9 cellular contexts compared by ENCODE assay signal in the genomic region with DNA sequence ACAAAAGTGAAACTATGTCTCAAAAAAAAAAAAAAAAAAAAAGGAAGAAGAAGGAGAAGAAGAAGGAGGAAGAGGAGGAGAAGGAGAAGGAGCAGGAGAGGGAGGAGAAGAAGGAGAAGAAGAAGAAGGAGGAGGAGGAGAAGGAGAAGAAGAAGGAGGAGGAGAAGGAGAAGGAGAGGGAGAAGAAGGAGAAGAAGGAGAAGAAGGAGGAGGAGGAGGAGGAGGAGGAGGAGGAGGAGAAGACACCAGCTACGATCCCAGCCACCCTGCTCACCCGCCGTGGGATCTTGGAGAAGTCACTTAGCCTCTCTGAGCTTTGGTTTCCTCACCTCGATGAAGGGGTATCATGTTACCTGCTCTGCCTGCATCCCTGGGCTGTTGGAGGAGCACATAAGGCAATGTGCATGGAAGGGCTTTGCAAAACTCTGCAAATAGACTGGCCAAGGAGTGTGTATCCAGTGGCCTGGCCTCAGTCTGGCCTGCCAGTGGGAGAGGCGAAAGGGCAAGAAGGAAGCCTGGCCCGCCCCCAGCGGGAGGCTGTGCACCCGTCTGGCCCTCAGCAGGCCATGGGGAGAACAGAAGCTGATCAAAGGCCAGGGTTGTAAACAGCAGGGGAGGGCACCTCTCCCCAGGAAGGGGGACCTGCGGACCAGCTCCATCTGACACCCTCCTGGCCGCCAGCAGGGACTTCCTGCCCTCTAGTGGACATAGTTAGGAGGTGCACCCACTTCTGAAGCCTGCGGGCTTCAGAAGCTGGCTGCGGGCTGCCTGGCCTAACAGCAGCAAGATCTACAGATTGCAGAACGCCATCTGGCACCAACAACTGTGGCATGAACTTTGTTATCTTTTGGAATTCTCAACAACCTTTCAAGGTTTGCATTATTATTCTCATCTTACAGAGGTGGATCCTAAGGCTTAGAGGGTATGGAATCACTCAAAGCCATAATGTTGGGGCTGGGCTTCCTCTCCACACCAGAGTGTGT. TPM values are rescaled to one million over a fixed set of nuclear protein-coding genes. Genes with fewer than 3 reads are reported as not detected.
DNase-seq lines count a peak whose midpoint lies in the region; ATAC-seq and TF ChIP-seq lines count a peak whose summit lies in the region.
"Had no signal": no experiment of that assay in that cellular context is flagged by ENCODE, and none has a peak within 500 bp of the region (broad histone marks: within the 10 kb centered on the region; RNA-seq: fewer than 3 reads in every experiment).

No MANE protein-coding gene starts in this region.

- peaks cover 13% of the 10 kb centered on the region for H3K4me1 Mint-ChIP-seq in activated CD4-positive, alpha-beta T cell treated with anti-CD3 and anti-CD28 coated beads for 36 hours

- peaks cover 43% of the 10 kb centered on the region for H3K27me3 Mint-ChIP-seq in activated CD4-positive, alpha-beta T cell treated with anti-CD3 and anti-CD28 coated beads for 36 hours

- peaks cover 0 to 6% (median 0%) of the 10 kb centered on the region in 4 donors for H3K4me1 ChIP-seq in liver (ENCODE audit: control insufficient read depth in 4 of 4, insufficient read depth in 4 of 4, low read length in 3 of 4)

- WGBS in liver, result 24% methylated on average over 13 of the region's 13 CpGs

- H3K4me3 Mint-ChIP-seq in activated CD4-positive, alpha-beta T cell treated with anti-CD3 and anti-CD28 coated beads for 36 hours, result no peak overlapping the region
- H3K4me3 Mint-ChIP-seq: T-helper 1 cell treated with Interleukin-12 subunit alpha and Interleukin-12 subunit beta and Interleukin-4 antibody, amounts not matched to agents 30 μg/mL and 1 μg/mL, for 36 hours had no signal

- peak; percentile 97 for DNase-seq in DMS53 (lab: John Stamatoyannopoulos, UW)
- DNase-seq in NCI-H510A treated with DMSO at 0.1 percent for 48 hours (lab: John Stamatoyannopoulos, UW), result peak; percentile 93
- peak; percentile 78 for DNase-seq in activated CD4-positive, alpha-beta T cell treated with anti-CD3 and anti-CD28 coated beads for 36 hours
- DNase-seq in choroid plexus epithelial cell (ENCODE audit: low read depth), result peak; percentile 83
- DNase-seq in stimulated activated CD4-positive, alpha-beta T cell treated with anti-CD3 and anti-CD28 coated beads, TNF-alpha, amount 100 ng/mL, for 24 hours (ENCODE audit: low read depth in 3 of 3), result peak; percentile 29 to 50 (median 34)

- H3K36me3 ChIP-seq in liver (ENCODE audit: control insufficient read depth in 4 of 4, insufficient read depth in 3 of 4, low read depth in 1 of 4, low read length in 3 of 4), result no peaks in the 10 kb centered on the region

- no peaks in the 10 kb centered on the region for H3K36me3 Mint-ChIP-seq in activated CD4-positive, alpha-beta T cell treated with anti-CD3 and anti-CD28 coated beads for 36 hours (ENCODE audit: low read depth)

- no peak overlapping the region for H3K27ac ChIP-seq in liver (ENCODE audit: low read depth in 1 of 2, low read length in 2 of 2)

- TF ChIP-seq CTCF in choroid plexus epithelial cell (conservative IDR thresholded peaks at IDR 0.05; ENCODE audit: low read depth, low read length) (peak; percentile 94), liver (IDR thresholded peaks at IDR 0.05; ENCODE audit: low read depth, low read length, missing input control) (peak; percentile 95)

- H3K4me3 ChIP-seq in choroid plexus epithelial cell (ENCODE audit: low read depth, low read length) (no peak overlapping the region), liver (ENCODE audit: low read depth in 1 of 3, low read length in 3 of 3) (no peak overlapping the region)

- CTCF ChIA-PET in activated CD4-positive, alpha-beta T cell treated with anti-CD3 and anti-CD28 coated beads for 36 hours (lab: Charles Lee), result interaction anchor here (0.5 to 8.7 kb wide), 62 partner anchors 9 to 1285 kb away, joined by 3 to 191 read pairs (median 5); a partner anchor contains a TSS

- intact Hi-C loops in activated CD4-positive, alpha-beta T cell treated with anti-CD3 and anti-CD28 coated beads for 36 hours (cut with DNase I, micrococcal nuclease), result loop anchor here (1.0 to 5.0 kb wide), 7 partner anchors 43 to 213 kb away; no protein-coding TSS in a partner anchor

- no peaks in the 10 kb centered on the region for H3K9me3 Mint-ChIP-seq in activated CD4-positive, alpha-beta T cell treated with anti-CD3 and anti-CD28 coated beads for 36 hours (ENCODE audit: low read depth)
- H3K9me3 Mint-ChIP-seq: T-helper 1 cell treated with Interleukin-12 subunit alpha and Interleukin-12 subunit beta and Interleukin-4 antibody, amounts not matched to agents 30 μg/mL and 1 μg/mL, for 36 hours had no signal

- peak; percentile 68 for ATAC-seq in HG03280 (IDR thresholded peaks at IDR 0.05; ENCODE audit: unreplicated experiment)
- ATAC-seq in activated CD4-positive, alpha-beta T cell treated with anti-CD3 and anti-CD28 coated beads for 36 hours, result peak; percentile 69
- no peak for ATAC-seq in GM21367 (IDR thresholded peaks at IDR 0.05; ENCODE audit: unreplicated experiment)

- H3K27ac Mint-ChIP-seq in activated CD4-positive, alpha-beta T cell treated with anti-CD3 and anti-CD28 coated beads for 36 hours, result no peak overlapping the region
- H3K27ac Mint-ChIP-seq: T-helper 1 cell treated with Interleukin-12 subunit alpha and Interleukin-12 subunit beta and Interleukin-4 antibody, amounts not matched to agents 30 μg/mL and 1 μg/mL, for 36 hours had no signal

- TF ChIP-seq RAD21 in liver (IDR thresholded peaks at IDR 0.05), result peak; percentile 90 to 94

- no peak overlapping the region for H3K9ac ChIP-seq in liver (ENCODE audit: low read depth in 1 of 2, low read length in 2 of 2)

- H3K9me3 ChIP-seq in liver (ENCODE audit: control insufficient read depth in 4 of 4, low read length in 3 of 4), result no peaks in the 10 kb centered on the region

- POLR2A ChIA-PET in activated CD4-positive, alpha-beta T cell treated with anti-CD3 and anti-CD28 coated beads for 36 hours (lab: Charles Lee), result no interaction called here

- H3K27me3 ChIP-seq in liver (ENCODE audit: control insufficient read depth in 4 of 4, insufficient read depth in 4 of 4, low read length in 3 of 4), result peaks cover 0 to 5% (median 0%) of the 10 kb centered on the region in 4 donors

TF ChIP-seq in liver, 16 proteins besides CTCF, POLR2A, EP300 and RAD21:
- TF ChIP-seq TAF1 (conservative IDR thresholded peaks at IDR 0.05), result no peak
- peak in 1 of 2 donors; percentile 26 for TF ChIP-seq RXRA (IDR thresholded peaks at IDR 0.05)
- no peak for TF ChIP-seq HNF4G (IDR thresholded peaks at IDR 0.05)
- peak in 1 of 2 donors; percentile 39 for TF ChIP-seq HNF4A (conservative IDR thresholded peaks at IDR 0.05)

RNA-seq across cellular contexts. Expression of a gene that starts 19.2 kb away (rescaled TPM):
- total RNA-seq in activated CD4-positive, alpha-beta T cell treated with anti-CD3 and anti-CD28 coated beads for 36 hours, result 1 to 10 TPM; 4.9 to 5.9 TPM
- 1 to 10 TPM; 3.1 to 3.7 TPM for total RNA-seq in liver
- polyA plus RNA-seq in liver, result 1 to 10 TPM; 2.4 to 3.0 TPM

RNA-seq across cellular contexts. Expression of a gene that starts 29.4 kb away (rescaled TPM):
- total RNA-seq in activated CD4-positive, alpha-beta T cell treated with anti-CD3 and anti-CD28 coated beads for 36 hours, result under 1 TPM; 0.25 to 0.32 TPM
- total RNA-seq in liver, result not detected
- not detected for polyA plus RNA-seq in liver

Comparison
In these comparisons a context has a peak if more than half of its experiments do, and no peak if none do; other contexts are left out.
1. DNase-seq: peak in every context shown above with its lines; median percentile 97 in DMS53; 93 in NCI-H510A treated with DMSO at 0.1 percent for 48 hours; 83 in choroid plexus epithelial cell; 78 in activated CD4-positive, alpha-beta T cell treated with anti-CD3 and anti-CD28 coated beads for 36 hours; 34 in stimulated activated CD4-positive, alpha-beta T cell treated with anti-CD3 and anti-CD28 coated beads, TNF-alpha, amount 100 ng/mL, for 24 hours.